In genomic region chr20:22536956-22537756, GRCh38 we compare ENCODE assay signal across 23 cellular contexts. TPM values are rescaled to one million over a fixed set of nuclear protein-coding genes. Genes with fewer than 3 reads are reported as not detected.
"Had no signal": no experiment of that assay in that cellular context is flagged by ENCODE, and none has a peak within 500 bp of the region (broad histone marks: within the 10 kb centered on the region; RNA-seq: fewer than 3 reads in every experiment).

No MANE protein-coding gene starts in this region.

- DNase-seq: effector memory CD4-positive, alpha-beta T cell; esophagus squamous epithelium; foreskin fibroblast; kidney; mesendoderm; naive thymus-derived CD4-positive, alpha-beta T cell; sigmoid colon; stimulated activated CD4-positive, alpha-beta T cell treated with anti-CD3 and anti-CD28 coated beads, Interleukin-12 subunit alpha, Interleukin-12 subunit beta, amount 100 ng/mL, for 4 hours; stimulated activated naive CD4-positive, alpha-beta T cell; stomach; substantia nigra; transverse colon had no signal

- ATAC-seq: gastroesophageal sphincter; naive thymus-derived CD4-positive, alpha-beta T cell had no signal

- H3K36me3 ChIP-seq: esophagus squamous epithelium, gastroesophageal sphincter, neutrophil, sigmoid colon, stomach, thoracic aorta, transverse colon had no signal

- H2AFZ ChIP-seq: hepatocyte had no signal

- H3K4me2 ChIP-seq: hepatocyte had no signal

- H3K4me3 ChIP-seq: esophagus squamous epithelium, gastroesophageal sphincter, hepatocyte, sigmoid colon, skin epidermis, stomach, thoracic aorta, transverse colon had no signal

- FAIRE-seq: kidney had no signal

- H3K27me3 ChIP-seq: sigmoid colon, stomach, transverse colon had no signal

- H3K79me2 ChIP-seq: hepatocyte had no signal

- H3K4me1 ChIP-seq: esophagus squamous epithelium, gastroesophageal sphincter, sigmoid colon, stomach, transverse colon had no signal

- H3K9me3 ChIP-seq: esophagus squamous epithelium, gastroesophageal sphincter, neutrophil, sigmoid colon, stomach, thoracic aorta, transverse colon had no signal

- H3K27ac ChIP-seq: epithelial cell of prostate, esophagus squamous epithelium, gastroesophageal sphincter, hepatocyte, neutrophil, sigmoid colon, skin epidermis, stomach, thoracic aorta, transverse colon had no signal

RNA-seq across cellular contexts. Expression of gene FOXA2, which starts 47.2 kb away (rescaled TPM):
- total RNA-seq: gastroesophageal sphincter; lung microvascular endothelial cell; naive thymus-derived CD4-positive, alpha-beta T cell; osteoblast; pulmonary artery endothelial cell; sigmoid colon; urinary bladder had no signal
- polyA plus RNA-seq: naive thymus-derived CD4-positive, alpha-beta T cell; neural cell; urinary bladder had no signal
